In the genomic region with DNA sequence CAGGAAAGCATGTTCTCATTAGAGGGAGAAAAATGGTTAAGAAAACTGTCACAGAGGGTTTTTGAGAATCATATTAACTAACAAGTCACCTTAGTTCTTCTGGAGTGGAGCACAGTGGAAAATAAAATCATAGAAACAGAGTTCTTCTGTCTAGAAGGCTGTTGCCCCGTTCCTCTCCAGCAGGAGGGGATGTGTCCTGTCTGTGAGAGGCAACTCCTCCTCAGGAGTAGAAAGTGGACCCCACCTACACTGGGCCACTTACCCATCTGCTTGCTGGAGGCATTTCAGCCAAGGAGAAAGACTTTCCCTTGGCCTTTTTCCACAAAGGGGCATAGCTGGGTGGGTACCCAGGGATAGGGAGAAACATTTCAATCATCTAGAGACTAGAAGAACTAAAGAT, we compare ENCODE assay signal across 1 cellular context.
TF ChIP-seq lines count a peak whose summit lies in the region.

No MANE protein-coding gene starts in this region.

TF ChIP-seq in H1, 55 proteins besides CTCF, POLR2A, EP300 and RAD21 (continued from another document):
- TF ChIP-seq CHD7 (IDR thresholded peaks at IDR 0.05; ENCODE audit: insufficient replicate concordance, low read length) = no peak
- TF ChIP-seq KDM1A (IDR thresholded peaks at IDR 0.05; ENCODE audit: borderline replicate concordance, low read length) = no peak
- no peak for TF ChIP-seq SAP30 (IDR thresholded peaks at IDR 0.05; ENCODE audit: insufficient read depth, insufficient replicate concordance, low read length)
- no peak for TF ChIP-seq HDAC6 (IDR thresholded peaks at IDR 0.05; ENCODE audit: low read depth, low read length)
- no peak for TF ChIP-seq POU5F1 (IDR thresholded peaks at IDR 0.05; ENCODE audit: low read depth, low read length)
- no peak for TF ChIP-seq TAF1 (IDR thresholded peaks at IDR 0.05; ENCODE audit: low read depth, low read length)
- TF ChIP-seq FOSL1 (IDR thresholded peaks at IDR 0.05; ENCODE audit: insufficient read depth, low read depth, low read length) = no peak
- no peak for TF ChIP-seq MAFK (IDR thresholded peaks at IDR 0.05; ENCODE audit: low read depth, low read length)
